In genomic region chr22:37262346-37262745, GRCh38 we compare ENCODE assay signal across 27 cellular contexts. TPM values are rescaled to one million over a fixed set of nuclear protein-coding genes. Genes with fewer than 3 reads are reported as not detected.
"Had no signal": no experiment of that assay in that cellular context is flagged by ENCODE, and none has a peak within 500 bp of the region (broad histone marks: within the 10 kb centered on the region; RNA-seq: fewer than 3 reads in every experiment).

No MANE protein-coding gene starts in this region.

- H3K36me3 ChIP-seq: ascending aorta, esophagus squamous epithelium, gastrocnemius medialis, neutrophil, ovary, right atrium auricular region, stomach, suprapubic skin, tibial nerve had no signal

- H3K36me3 Mint-ChIP-seq: activated CD4-positive, alpha-beta memory T cell treated with anti-CD3 and anti-CD28 coated beads for 36 hours had no signal

- H3K9me3 Mint-ChIP-seq: effector memory CD8-positive, alpha-beta T cell had no signal

- H3K4me1 ChIP-seq: ascending aorta, gastrocnemius medialis, psoas muscle had no signal

- ATAC-seq: effector memory CD8-positive, alpha-beta T cell; gastrocnemius medialis; left cardiac atrium; psoas muscle had no signal

- H3K4me3 Mint-ChIP-seq: activated B cell treated with CpG ODN at 0.5 μM for 24 hours; activated CD4-positive, alpha-beta memory T cell treated with anti-CD3 and anti-CD28 coated beads for 36 hours; effector memory CD8-positive, alpha-beta T cell; nephron had no signal

- H3K27ac Mint-ChIP-seq: activated B cell treated with CpG ODN at 0.5 μM for 24 hours; activated CD4-positive, alpha-beta memory T cell treated with anti-CD3 and anti-CD28 coated beads for 36 hours; activated T-helper 2 cell treated with anti-CD3 and anti-CD28 coated beads, Interferon-gamma antibody, Interleukin-2, Interleukin-4, amounts not matched to agents 10 μg/mL and 5 μg/mL and 100 μg/mL, durations not matched to agents 14 hours and 24 hours and 36 hours; effector memory CD8-positive, alpha-beta T cell; nephron had no signal

- H3K27me3 ChIP-seq: ascending aorta, neutrophil, ovary, right atrium auricular region had no signal

- H3K9me3 ChIP-seq: neutrophil, psoas muscle, suprapubic skin had no signal

- H3K27me3 Mint-ChIP-seq: activated B cell treated with CpG ODN at 0.5 μM for 24 hours; activated CD4-positive, alpha-beta memory T cell treated with anti-CD3 and anti-CD28 coated beads for 36 hours had no signal

- H3K4me3 ChIP-seq: ascending aorta, dorsolateral prefrontal cortex, esophagus squamous epithelium, gastrocnemius medialis, ovary, psoas muscle, right atrium auricular region, stomach, suprapubic skin, tibial nerve had no signal

- H3K27ac ChIP-seq: ascending aorta, dorsolateral prefrontal cortex, esophagus squamous epithelium, gastrocnemius medialis, neutrophil, ovary, psoas muscle, right atrium auricular region, stomach, suprapubic skin, tibial nerve had no signal

- DNase-seq: activated B cell treated with CpG ODN at 0.5 μM for 24 hours; activated CD4-positive, alpha-beta memory T cell treated with anti-CD3 and anti-CD28 coated beads for 36 hours; activated CD4-positive, alpha-beta T cell treated with anti-CD3 and anti-CD28 coated beads for 4 hours; activated naive CD4-positive, alpha-beta T cell; central memory CD4-positive, alpha-beta T cell; dorsolateral prefrontal cortex; effector memory CD8-positive, alpha-beta T cell; esophagus squamous epithelium; gastrocnemius medialis; hippocampal formation; left cardiac atrium; mesenchymal stem cell; ovary; psoas muscle; stimulated activated CD4-positive, alpha-beta T cell treated with anti-CD3 and anti-CD28 coated beads, Interleukin-12 subunit alpha, Interleukin-12 subunit beta, amount 100 ng/mL, for 4 hours; stimulated activated CD4-positive, alpha-beta T cell treated with anti-CD3 and anti-CD28 coated beads, Interleukin-4, amount 100 ng/mL, for 4 hours; stomach; T-helper 1 cell had no signal

RNA-seq across cellular contexts. Expression of gene RAC2, which starts 18.3 kb away (rescaled TPM):
- total RNA-seq: myocyte had no signal

RNA-seq across cellular contexts. Expression of gene CYTH4, which starts 20.0 kb away (rescaled TPM):
- total RNA-seq: myocyte had no signal

RNA-seq across cellular contexts. Expression of gene SSTR3, which starts 50.1 kb away (rescaled TPM):
- total RNA-seq: ascending aorta, esophagus squamous epithelium, gastrocnemius medialis, left cardiac atrium, lower leg skin, myocyte, psoas muscle, right atrium auricular region, suprapubic skin, tibial nerve had no signal
